ENCODE assay signal across 12 cellular contexts in the genomic region with DNA sequence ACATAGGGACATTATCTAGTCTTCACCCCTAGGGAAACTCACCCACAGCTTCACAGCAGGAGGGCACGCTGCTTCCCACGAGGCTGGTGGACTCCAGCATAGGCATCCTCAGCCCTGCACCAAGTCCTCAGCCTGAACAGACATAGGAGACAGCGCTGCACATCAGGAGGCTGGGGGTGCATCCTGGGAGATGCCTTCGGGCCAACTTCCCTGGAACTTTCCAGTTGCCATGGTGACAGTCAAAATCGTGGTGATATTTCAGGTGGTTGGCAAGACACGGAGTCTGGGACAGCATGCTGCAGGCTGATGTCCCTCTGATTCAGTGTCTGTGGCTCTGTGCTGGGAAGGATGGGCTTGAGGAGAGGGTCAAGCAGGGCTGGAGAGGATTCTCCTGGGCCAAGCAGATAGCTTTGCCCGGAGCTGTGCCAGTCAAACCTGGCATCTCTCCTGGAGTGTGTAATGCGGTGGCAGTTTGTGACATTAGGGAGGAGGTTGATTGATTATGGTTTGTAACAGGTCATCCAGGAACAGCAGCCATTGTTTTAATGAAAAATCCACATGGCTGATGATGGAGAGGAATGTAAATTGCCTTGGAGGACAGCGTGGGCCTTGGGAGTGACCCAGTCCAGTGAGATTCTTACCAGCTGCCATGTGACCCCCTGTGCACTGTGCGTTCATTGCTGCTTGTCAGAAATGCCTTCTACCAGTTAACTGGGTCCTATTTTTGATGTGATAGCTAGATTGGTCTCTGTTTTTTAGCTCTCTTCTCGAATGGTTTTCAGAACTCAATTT. TPM values are rescaled to one million over a fixed set of nuclear protein-coding genes. Genes with fewer than 3 reads are reported as not detected.
DNase-seq lines count a peak whose midpoint lies in the region; ATAC-seq lines count a peak whose summit lies in the region.
"Had no signal": no experiment of that assay in that cellular context is flagged by ENCODE, and none has a peak within 500 bp of the region (broad histone marks: within the 10 kb centered on the region; RNA-seq: fewer than 3 reads in every experiment).

No MANE protein-coding gene starts in this region.

- no peaks in the 10 kb centered on the region for H3K27me3 Mint-ChIP-seq in activated CD4-positive, alpha-beta T cell treated with anti-CD3 and anti-CD28 coated beads, Interleukin-2, amount 10 ng/mL, durations not matched to agents 24 days and 14 days
- H3K27me3 Mint-ChIP-seq in activated T-helper 17 cell treated with anti-CD3 and anti-CD28 coated beads, Interleukin-2, amount 50 U/mL, for 72 hours, result no peaks in the 10 kb centered on the region

- no peak for DNase-seq in activated CD4-positive, alpha-beta T cell treated with anti-CD3 and anti-CD28 coated beads, Interleukin-2, amount 10 ng/mL, durations not matched to agents 24 days and 14 days
- DNase-seq in activated CD4-positive, alpha-beta T cell treated with anti-CD3 and anti-CD28 coated beads for 48 hours, result no peak
- DNase-seq in inferior parietal cortex (ENCODE audit: extremely low spot score), result peak; percentile 73
- DNase-seq in renal cortical epithelial cell (ENCODE audit: low read depth), result peak; percentile 40
- no peak for DNase-seq in NCI-H446 treated with DMSO at 0.1 percent for 48 hours (lab: John Stamatoyannopoulos, UW)
- no peak for DNase-seq in SHP77 treated with DMSO at 0.1 percent for 48 hours (lab: John Stamatoyannopoulos, UW)
- DNase-seq: activated CD8-positive, alpha-beta memory T cell treated with anti-CD3 and anti-CD28 coated beads for 24 hours; endodermal cell; left lung; NCI-H2107 had no signal

- ATAC-seq in activated T-helper 17 cell treated with anti-CD3 and anti-CD28 coated beads, Interleukin-2, amount 50 U/mL, for 72 hours (replicated peaks), result no peak
- no peak for ATAC-seq in GM18907 (IDR thresholded peaks at IDR 0.05; ENCODE audit: unreplicated experiment)
- ATAC-seq: left lung had no signal

- no peaks in the 10 kb centered on the region for H3K36me3 Mint-ChIP-seq in activated CD4-positive, alpha-beta T cell treated with anti-CD3 and anti-CD28 coated beads, Interleukin-2, amount 10 ng/mL, durations not matched to agents 24 days and 14 days (ENCODE audit: low read depth)
- no peaks in the 10 kb centered on the region for H3K36me3 Mint-ChIP-seq in activated T-helper 17 cell treated with anti-CD3 and anti-CD28 coated beads, Interleukin-2, amount 50 U/mL, for 72 hours (ENCODE audit: low read depth)

- no peak overlapping the region for H3K4me3 Mint-ChIP-seq in activated CD4-positive, alpha-beta T cell treated with anti-CD3 and anti-CD28 coated beads, Interleukin-2, amount 10 ng/mL, durations not matched to agents 24 days and 14 days
- no peak overlapping the region for H3K4me3 Mint-ChIP-seq in activated T-helper 17 cell treated with anti-CD3 and anti-CD28 coated beads, Interleukin-2, amount 50 U/mL, for 72 hours
- H3K4me3 Mint-ChIP-seq: endodermal cell had no signal

- peak overlapping the region; percentile 87 for H3K27ac Mint-ChIP-seq in activated CD4-positive, alpha-beta T cell treated with anti-CD3 and anti-CD28 coated beads, Interleukin-2, amount 10 ng/mL, durations not matched to agents 24 days and 14 days
- peak overlapping the region; percentile 2 for H3K27ac Mint-ChIP-seq in activated T-helper 17 cell treated with anti-CD3 and anti-CD28 coated beads, Interleukin-2, amount 50 U/mL, for 72 hours
- H3K27ac Mint-ChIP-seq: endodermal cell had no signal

- no peaks in the 10 kb centered on the region for H3K9me3 Mint-ChIP-seq in activated CD4-positive, alpha-beta T cell treated with anti-CD3 and anti-CD28 coated beads, Interleukin-2, amount 10 ng/mL, durations not matched to agents 24 days and 14 days
- no peaks in the 10 kb centered on the region for H3K9me3 Mint-ChIP-seq in activated T-helper 17 cell treated with anti-CD3 and anti-CD28 coated beads, Interleukin-2, amount 50 U/mL, for 72 hours

- peaks cover 89% of the 10 kb centered on the region for H3K4me1 Mint-ChIP-seq in activated CD4-positive, alpha-beta T cell treated with anti-CD3 and anti-CD28 coated beads, Interleukin-2, amount 10 ng/mL, durations not matched to agents 24 days and 14 days
- H3K4me1 Mint-ChIP-seq in activated T-helper 17 cell treated with anti-CD3 and anti-CD28 coated beads, Interleukin-2, amount 50 U/mL, for 72 hours, result peaks cover 36% of the 10 kb centered on the region

- intact Hi-C loops in activated CD4-positive, alpha-beta T cell treated with anti-CD3 and anti-CD28 coated beads, Interleukin-2, amount 10 ng/mL, durations not matched to agents 24 days and 14 days (cut with micrococcal nuclease), result no loop called here

RNA-seq across cellular contexts. Expression of a gene that starts 35.7 kb away (rescaled TPM):
- 368 and 370 TPM in 2 replicates for total RNA-seq in activated CD4-positive, alpha-beta T cell treated with anti-CD3 and anti-CD28 coated beads, Interleukin-2, amount 10 ng/mL, durations not matched to agents 24 days and 14 days
- total RNA-seq in activated T-helper 17 cell treated with anti-CD3 and anti-CD28 coated beads, Interleukin-2, amount 50 U/mL, for 72 hours, result 100 to 1,000 TPM; 167 to 263 TPM
- total RNA-seq in renal cortical epithelial cell, result 6.9 and 55.4 TPM in 2 replicates

Comparison
In these comparisons a context has a peak if more than half of its experiments do, and no peak if none do; other contexts are left out.
1. DNase-seq: peak in inferior parietal cortex (single experiment) and renal cortical epithelial cell (single experiment); none in activated CD4-positive, alpha-beta T cell treated with anti-CD3 and anti-CD28 coated beads, Interleukin-2, amount 10 ng/mL, durations not matched to agents 24 days and 14 days (single experiment), activated CD4-positive, alpha-beta T cell treated with anti-CD3 and anti-CD28 coated beads for 48 hours (single experiment), NCI-H446 treated with DMSO at 0.1 percent for 48 hours (single experiment) and SHP77 treated with DMSO at 0.1 percent for 48 hours (single experiment).